In the genomic region with DNA sequence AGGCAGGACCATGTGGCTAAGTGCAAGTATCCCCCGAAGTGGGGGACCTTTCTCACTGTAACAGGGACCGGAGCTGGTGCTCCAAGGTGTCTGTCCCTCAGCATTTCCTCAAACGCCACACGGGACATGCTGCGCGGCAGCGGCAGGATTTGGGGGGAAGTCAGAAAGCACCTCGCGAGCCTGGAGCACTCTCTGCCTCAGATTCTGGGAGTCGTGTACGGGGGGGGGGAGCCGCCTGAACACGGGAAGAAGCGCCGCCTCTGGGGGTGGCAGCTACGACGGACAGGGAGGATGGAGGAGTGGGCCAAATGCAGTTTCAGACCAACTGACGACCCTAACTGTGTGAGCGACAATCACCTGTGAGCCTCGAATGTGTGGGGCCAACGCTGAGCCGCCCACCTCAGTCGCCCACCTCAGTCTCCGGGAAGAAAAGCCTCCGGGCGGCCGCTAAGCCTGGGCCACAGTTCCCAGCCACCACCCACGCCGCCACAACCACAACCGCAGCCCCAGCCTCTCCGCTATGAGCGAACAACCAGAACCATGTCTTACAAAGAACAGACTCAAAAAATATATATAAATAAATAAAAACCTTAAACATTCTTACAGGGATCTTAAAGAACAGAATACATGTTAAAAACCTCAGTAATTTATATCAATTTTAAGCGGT, we compare ENCODE assay signal across 23 cellular contexts. TPM values are rescaled to one million over a fixed set of nuclear protein-coding genes. Genes with fewer than 3 reads are reported as not detected.
DNase-seq lines count a peak whose midpoint lies in the region; ATAC-seq, FAIRE-seq and TF ChIP-seq lines count a peak whose summit lies in the region.
"Had no signal": no experiment of that assay in that cellular context is flagged by ENCODE, and none has a peak within 500 bp of the region (broad histone marks: within the 10 kb centered on the region; RNA-seq: fewer than 3 reads in every experiment).

No MANE protein-coding gene starts in this region.

- no peaks in the 10 kb centered on the region for H3K27me3 Mint-ChIP-seq in WTC11 (ENCODE audit: low read depth)

- intact Hi-C loops in Right ventricle myocardium superior (cut with DNase I) (no loop called here), heart left ventricle (cut with DNase I) (no loop called here), HepG2 (cut with micrococcal nuclease; ENCODE audit: unreplicated experiment) (no loop called here), spleen (cut with DNase I; ENCODE audit: low total_unique reads) (no loop called here), ascending aorta (cut with DNase I) (no loop called here)

- POLR2A ChIA-PET in WTC11 (lab: Charles Lee) = no interaction called here
- POLR2A ChIA-PET in HepG2 (lab: Yijun Ruan, JAX) = no interaction called here

- H2AFZ ChIP-seq in HepG2 (ENCODE audit: low read length) = no peak overlapping the region
- H2AFZ ChIP-seq: GM23248 had no signal

- TF ChIP-seq CTCF in heart left ventricle (IDR thresholded peaks at IDR 0.05) = no peak
- no peak for TF ChIP-seq CTCF in WTC11 (IDR thresholded peaks at IDR 0.05)
- TF ChIP-seq CTCF in HepG2 (CRISPR knock-in tag; IDR thresholded peaks at IDR 0.05) = no peak
- TF ChIP-seq CTCF in spleen (IDR thresholded peaks at IDR 0.05 in 8 of 11, conservative IDR thresholded peaks at IDR 0.05 in 3 of 11) = no peak
- no peak for TF ChIP-seq CTCF in ascending aorta (IDR thresholded peaks at IDR 0.05)

- in situ Hi-C loops in HepG2 (cut with HindIII; ENCODE audit: extremely low pct_ligation_motif_present, low pct_unique_long_range_greater_than_20kb) = no loop called here

- no peak for TF ChIP-seq EP300 in HepG2 (IDR thresholded peaks at IDR 0.05; ENCODE audit: low read depth in 2 of 2, low read length in 2 of 2)
- no peak for TF ChIP-seq EP300 in HepG2 (CRISPR knock-in tag; IDR thresholded peaks at IDR 0.05; ENCODE audit: borderline replicate concordance)

- no peak for FAIRE-seq in HepG2 (lab: Jason Lieb, UNC)
- FAIRE-seq: A204.1, HTR-8/SVneo had no signal

- no TSS peak for BruUV-seq in HepG2 (replicated peaks; lab: Mats Ljungman, UMichigan)

- CTCF ChIA-PET in WTC11 (lab: Charles Lee) (no interaction called here), HepG2 (lab: Yijun Ruan, JAX; ENCODE audit: low intra/inter-chr PET ratio, low total read pairs) (interaction anchor here (0.7 kb wide), 1 partner anchor 17 kb away, joined by 3 read pairs; no protein-coding TSS in a partner anchor)

- no peaks in the 10 kb centered on the region for H4K20me1 ChIP-seq in HepG2 (ENCODE audit: insufficient read depth, low read length)

- H3K4me1 ChIP-seq in heart left ventricle = no peaks in the 10 kb centered on the region
- no peaks in the 10 kb centered on the region for H3K4me1 ChIP-seq in HepG2 (ENCODE audit: insufficient read depth, low read length)
- H3K4me1 ChIP-seq in spleen = no peaks in the 10 kb centered on the region
- no peaks in the 10 kb centered on the region for H3K4me1 ChIP-seq in ascending aorta

- H3K9ac ChIP-seq in HepG2 (ENCODE audit: insufficient read depth, low read depth, low read length) = no peak overlapping the region
- H3K9ac ChIP-seq: GM23248 had no signal

- TF ChIP-seq RAD21 in HepG2 (CRISPR knock-in tag; IDR thresholded peaks at IDR 0.05) = no peak

- ATAC-seq in Right ventricle myocardium superior (ENCODE audit: poor library complexity) (no peak), heart left ventricle (no peak), WTC11 (no peak), HepG2 (no peak)

- H3K4me3 ChIP-seq in heart left ventricle (no peak overlapping the region), HepG2 (replicated peaks in 1 of 3; ENCODE audit: insufficient read depth in 1 of 3, low read depth in 2 of 3, low read length in 3 of 3) (no peak overlapping the region), spleen (no peak overlapping the region), ascending aorta (no peak overlapping the region)
- H3K4me3 ChIP-seq: GM23248 had no signal

- no peaks in the 10 kb centered on the region for H3K27me3 ChIP-seq in heart left ventricle
- no peaks in the 10 kb centered on the region for H3K27me3 ChIP-seq in HepG2 (ENCODE audit: control insufficient read depth in 1 of 2, insufficient read depth in 2 of 2, low read length in 2 of 2)
- H3K27me3 ChIP-seq in spleen (replicated peaks in 1 of 7) = no peaks in the 10 kb centered on the region
- H3K27me3 ChIP-seq in ascending aorta = no peaks in the 10 kb centered on the region

- H3K4me2 ChIP-seq in HepG2 (ENCODE audit: low read depth, low read length) = no peak overlapping the region

- peak overlapping the region; percentile 54; the same call in 1 of the 2 replicates for H3K27ac Mint-ChIP-seq in WTC11

- H3K9me3 Mint-ChIP-seq in WTC11 = no peaks in the 10 kb centered on the region

- H3K9me3 ChIP-seq in heart left ventricle = no peaks in the 10 kb centered on the region
- H3K9me3 ChIP-seq in HepG2 (ENCODE audit: low read length) = no peaks in the 10 kb centered on the region
- H3K9me3 ChIP-seq in spleen = no peaks in the 10 kb centered on the region
- H3K9me3 ChIP-seq in ascending aorta = no peaks in the 10 kb centered on the region

- H3K36me3 Mint-ChIP-seq in WTC11 = peaks cover 31% of the 10 kb centered on the region

- peak; percentile 29 for DNase-seq in Right ventricle myocardium superior
- DNase-seq in heart left ventricle = no peak
- no peak for DNase-seq in WTC11 (ENCODE audit: low spot score)
- DNase-seq in HepG2 (ENCODE audit: low spot score) = no peak
- peak; percentile 47 for DNase-seq in spleen
- no peak for DNase-seq in ascending aorta (ENCODE audit: low spot score in 2 of 2)
- DNase-seq in D341Med (ENCODE audit: low spot score) = no peak
- DNase-seq in GF-D8 (lab: John Stamatoyannopoulos, UW) = no peak
- DNase-seq: DMS79; GM23248; HCEC 1CT; IMR-90; NCI-H1105; NCI-H146; NCI-H2029; NCI-H226; NCI-H510A treated with DMSO at 0.1 percent for 48 hours; NCI-H748 treated with DMSO at 0.1 percent for 48 hours; NK-92 treated with Interleukin-12 subunit alpha and Interleukin-12 subunit beta, amount 100 ng/mL, for 24 hours had no signal

- WGBS in heart left ventricle, 4 donors = 93 to 95% (median 94%) methylated on average over 32 to 33 of the region's 33 CpGs
- WGBS in HepG2 (ENCODE audit: low lambda C conversion rate) = 98% methylated on average over 24 of the region's 33 CpGs
- 92 to 96% (median 94%) methylated on average over 31 to 33 of the region's 33 CpGs for WGBS in spleen, 5 donors

- H3K4me1 Mint-ChIP-seq in WTC11 = no peaks in the 10 kb centered on the region

- no peak overlapping the region for H3K4me3 Mint-ChIP-seq in WTC11

- no peaks in the 10 kb centered on the region for H3K79me2 ChIP-seq in HepG2 (ENCODE audit: insufficient read depth, low read length)

- TF ChIP-seq POLR2A in heart left ventricle (IDR thresholded peaks at IDR 0.05) (no peak), HepG2 (IDR thresholded peaks at IDR 0.05; ENCODE audit: insufficient read depth in 1 of 2, low read depth in 2 of 2, low read length in 2 of 2) (no peak), spleen (IDR thresholded peaks at IDR 0.05) (no peak)

- H3K27ac ChIP-seq in heart left ventricle = no peak overlapping the region
- H3K27ac ChIP-seq in HepG2 (ENCODE audit: extremely low read length, insufficient read depth, low read length) = no peak overlapping the region
- no peak overlapping the region for H3K27ac ChIP-seq in spleen
- no peak overlapping the region for H3K27ac ChIP-seq in ascending aorta
- H3K27ac ChIP-seq: C4-2B, GM23248, RWPE1 had no signal

- peaks cover 0 to 55% (median 48%) of the 10 kb centered on the region in 9 donors for H3K36me3 ChIP-seq in heart left ventricle
- H3K36me3 ChIP-seq in HepG2 (replicated peaks in 1 of 2; ENCODE audit: control insufficient read depth in 1 of 2, insufficient read depth in 2 of 2, low read length in 2 of 2) = peaks cover 24 to 38% of the 10 kb centered on the region in 2 experiments; a peak in 4 of 5 replicates
- H3K36me3 ChIP-seq in spleen = peaks cover 6 to 59% (median 48%) of the 10 kb centered on the region in 6 donors
- peaks cover 41% of the 10 kb centered on the region in 2 donors for H3K36me3 ChIP-seq in ascending aorta

RNA-seq across cellular contexts. Expression of a gene that starts 8.8 kb away (rescaled TPM):
- total RNA-seq in Right ventricle myocardium superior (146 TPM), heart left ventricle (100 to 1,000 TPM in 7 of 9 donors, 10 to 100 TPM in 2; 93.9 to 142 (median 121) TPM), WTC11 (2021) (275 to 290 TPM (median 285 TPM) in 3 replicates), HepG2 (2016; rRNA removed; fragmentation: Illumina TruSeq; extraction: Trizol) (112 and 127 TPM in 2 replicates), spleen (10 to 100 TPM; 33.7 to 77.5 (median 53.7) TPM), ascending aorta (169 TPM)
- polyA plus RNA-seq in heart left ventricle (100 to 1,000 TPM in 1 of 2 donors, 10 to 100 TPM in 1; 65.4 to 100 TPM), HepG2 (2011; rRNA removed) (240 and 283 TPM in 2 replicates), spleen (10 to 100 TPM; 43.4 to 97.1 (median 49.8) TPM)
- 28.9 and 31.8 TPM in 2 replicates for total RNA-seq in HepG2 (2016; cell fraction: cytosol; rRNA removed; fragmentation: Illumina TruSeq; extraction: Trizol; ENCODE audit: low read depth)
- total RNA-seq in HepG2 (2016; cell fraction: insoluble cytoplasmic fraction; rRNA removed; fragmentation: Illumina TruSeq; extraction: Trizol) = 104 and 130 TPM in 2 replicates
- 40.6 and 42.7 TPM in 2 replicates for total RNA-seq in HepG2 (2016; cell fraction: membrane; rRNA removed; fragmentation: Illumina TruSeq; extraction: Trizol)
- 81.3 and 97.5 TPM in 2 replicates for total RNA-seq in HepG2 (2016; cell fraction: nucleus; rRNA removed; fragmentation: Illumina TruSeq; extraction: Trizol)
- polyA plus RNA-seq in HepG2 (2011; cell fraction: cytosol; rRNA removed) = 125 and 163 TPM in 2 replicates
- 405 and 449 TPM in 2 replicates for polyA plus RNA-seq in HepG2 (2011; cell fraction: nucleus; rRNA removed)
- 173 and 189 TPM in 2 replicates for polyA plus RNA-seq in HepG2 (2012)
- polyA plus RNA-seq in HepG2 (2016; cell fraction: cytosol; fragmentation: Illumina TruSeq; extraction: Trizol; ENCODE audit: low read depth) = 15.5 and 18.4 TPM in 2 replicates
- polyA plus RNA-seq in HepG2 (2016; cell fraction: insoluble cytoplasmic fraction; fragmentation: Illumina TruSeq; extraction: Trizol; ENCODE audit: low read depth) = 106 and 121 TPM in 2 replicates
- 25.7 and 26.7 TPM in 2 replicates for polyA plus RNA-seq in HepG2 (2016; cell fraction: membrane; fragmentation: Illumina TruSeq; extraction: Trizol; ENCODE audit: low read depth)
- polyA plus RNA-seq in HepG2 (2016; cell fraction: nucleus; fragmentation: Illumina TruSeq; extraction: Trizol; ENCODE audit: insufficient read depth, low read depth) = 169 and 193 TPM in 2 replicates
- polyA minus RNA-seq in HepG2 (2011; rRNA and poly(A)+ RNA removed; ENCODE audit: low replicate concordance) = 623 and 697 TPM in 2 replicates
- polyA minus RNA-seq in HepG2 (2011; cell fraction: cytosol; rRNA and poly(A)+ RNA removed) = 98.0 and 120 TPM in 2 replicates
- 105 and 109 TPM in 2 replicates for polyA minus RNA-seq in HepG2 (2011; cell fraction: nucleus; rRNA and poly(A)+ RNA removed)

Comparison
In these comparisons a context has a peak if more than half of its experiments do, and no peak if none do; other contexts are left out.
1. DNase-seq: peak in Right ventricle myocardium superior (single experiment) and spleen (single experiment); none in heart left ventricle (0 of 5), WTC11 (single experiment), HepG2 (single experiment), ascending aorta (0 of 2), D341Med (single experiment) and GF-D8 (single experiment).